Comparison of ENCODE assay signal across 28 cellular contexts in the genomic region with DNA sequence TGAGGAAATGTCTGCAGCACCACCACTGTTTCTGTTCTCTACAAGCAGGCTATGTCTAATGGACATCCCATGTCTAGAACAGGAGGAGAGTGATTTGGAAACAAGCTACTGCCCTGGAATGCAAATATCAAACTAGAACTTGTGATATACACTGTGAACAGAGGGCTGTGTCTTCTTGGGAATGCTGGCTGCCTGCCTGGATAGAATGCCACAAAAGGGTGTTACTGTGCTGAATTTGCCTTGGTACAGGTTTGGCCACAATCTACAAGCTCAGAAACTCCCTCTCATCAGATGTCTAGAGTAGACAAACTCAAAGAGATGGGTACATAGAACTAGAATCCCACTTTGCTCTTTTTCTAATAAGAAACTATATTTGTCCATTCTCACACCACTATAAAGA.
"Had no signal": no experiment of that assay in that cellular context is flagged by ENCODE, and none has a peak within 500 bp of the region (broad histone marks: within the 10 kb centered on the region; RNA-seq: fewer than 3 reads in every experiment).

No MANE protein-coding gene starts in this region.

- DNase-seq: activated CD4-positive, alpha-beta T cell treated with anti-CD3 and anti-CD28 coated beads, Interleukin-2, amount 10 ng/mL, durations not matched to agents 24 days and 14 days; activated CD4-positive, alpha-beta T cell treated with anti-CD3 and anti-CD28 coated beads, Interleukin-2, amount 50 U/mL, for 4 hours; activated CD8-positive, alpha-beta T cell treated with anti-CD3 and anti-CD28 coated beads for 36 hours; activated effector memory CD4-positive, alpha-beta T cell treated with anti-CD3 and anti-CD28 coated beads, Interleukin-2, amount 50 U/mL, for 16 hours; activated naive CD4-positive, alpha-beta T cell; activated naive CD4-positive, alpha-beta T cell treated with anti-CD3 and anti-CD28 coated beads, Interleukin-2, amount 50 U/mL, for 16 hours; activated naive CD8-positive, alpha-beta T cell treated with anti-CD3 and anti-CD28 coated beads for 36 hours; activated T-cell treated with anti-CD3 and anti-CD28 coated beads, Interleukin-2, amount 50 U/mL, for 1 hour; activated T-cell treated with anti-CD3 and anti-CD28 coated beads, Interleukin-2, amount 50 U/mL, for 72 hours; brain microvascular endothelial cell; central memory CD4-positive, alpha-beta T cell; Kasumi-1; KG1; MG63; NCI-H1048; NCI-H1105 treated with DMSO at 0.1 percent for 48 hours; NCI-H1436 treated with DMSO at 0.1 percent for 48 hours; NCI-H187; NCI-H2029 treated with DMSO at 0.1 percent for 48 hours; NCI-H2107; NCI-H2171; NCI-H510A; NCI-H526; NCI-H748 treated with DMSO at 0.1 percent for 48 hours; Right ventricle myocardium superior had no signal

- H3K9me3 ChIP-seq: MG63 had no signal

- H3K4me3 ChIP-seq: MG63, PC-9, SK-N-MC had no signal

- H3K36me3 ChIP-seq: brain microvascular endothelial cell, MG63 had no signal

- H3K4me2 ChIP-seq: PC-9 had no signal

- H3K27ac ChIP-seq: brain microvascular endothelial cell, PC-9, SK-N-MC had no signal

- H3K27me3 ChIP-seq: brain microvascular endothelial cell had no signal

- ATAC-seq: activated CD8-positive, alpha-beta T cell treated with anti-CD3 and anti-CD28 coated beads for 36 hours; activated T-cell treated with anti-CD3 and anti-CD28 coated beads, Interleukin-2, amount 50 U/mL, for 72 hours; activated T-helper 17 cell treated with anti-CD3 and anti-CD28 coated beads, Interleukin-2, amount 50 U/mL, for 72 hours had no signal

- H2AFZ ChIP-seq: PC-9 had no signal
